ENCODE assay signal across 12 cellular contexts in the genomic region with DNA sequence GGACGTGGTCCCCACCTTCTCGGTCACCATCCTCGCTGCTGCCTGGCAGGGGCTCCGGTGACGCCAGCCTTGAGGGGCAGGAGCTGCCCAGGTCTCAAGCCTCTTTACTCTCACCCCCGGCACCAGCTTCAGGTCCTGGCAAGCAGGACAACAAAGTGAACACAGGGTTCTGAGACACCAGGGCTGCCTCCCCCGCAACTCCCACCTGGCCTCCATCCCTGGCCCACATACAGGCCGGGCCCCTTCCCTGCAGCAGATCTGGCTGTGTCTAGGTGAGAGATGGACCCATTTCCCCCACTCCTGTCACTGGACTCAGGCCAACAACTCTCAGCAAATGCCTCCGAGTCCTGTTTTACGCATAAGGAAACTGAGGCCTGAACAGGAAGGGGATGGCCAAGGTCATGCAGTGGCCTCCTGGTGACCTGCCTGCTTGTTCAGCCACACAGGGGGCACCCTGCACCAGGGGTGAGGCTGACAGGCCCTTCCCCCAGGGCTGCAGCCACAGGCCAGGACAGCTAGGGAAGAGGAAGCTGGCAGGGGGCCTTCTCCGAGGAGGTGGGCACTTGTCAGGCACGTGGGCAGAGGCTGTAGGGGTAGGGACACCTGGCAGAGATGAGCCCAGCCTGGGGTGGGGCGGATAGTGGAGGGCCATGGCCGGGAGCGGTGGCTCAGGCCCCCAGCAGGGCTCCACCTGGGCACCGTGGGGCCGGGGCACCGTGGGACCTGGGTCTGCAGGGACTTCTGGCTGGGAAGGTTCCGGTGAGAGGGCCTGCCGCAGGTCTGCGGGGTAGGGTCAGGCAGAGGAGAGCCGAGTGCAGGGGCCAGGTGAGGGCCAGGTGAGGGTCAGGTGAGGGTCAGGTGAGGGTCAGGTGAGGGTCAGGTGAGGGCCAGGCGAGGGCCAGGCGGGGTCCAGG. TPM values are rescaled to one million over a fixed set of nuclear protein-coding genes. Genes with fewer than 3 reads are reported as not detected.
DNase-seq lines count a peak whose midpoint lies in the region; ATAC-seq and TF ChIP-seq lines count a peak whose summit lies in the region.
"Had no signal": no experiment of that assay in that cellular context is flagged by ENCODE, and none has a peak within 500 bp of the region (broad histone marks: within the 10 kb centered on the region; RNA-seq: fewer than 3 reads in every experiment).

No MANE protein-coding gene starts in this region.

- H3K27ac ChIP-seq in spleen (peak overlapping the region in 7 of 8 donors; percentile 38 to 76 (median 69)), aorta (ENCODE audit: low read depth in 1 of 2, low read length in 2 of 2) (no peak overlapping the region), Peyer's patch (no peak overlapping the region)

- intact Hi-C loops in spleen (cut with DNase I; ENCODE audit: low total_unique reads) (no loop called here), aorta (cut with DNase I) (no loop called here)

- H3K4me3 ChIP-seq in WI38 (ENCODE audit: low read depth, low read length), result peak overlapping the region; percentile 46
- H3K4me3 ChIP-seq in fibroblast of pulmonary artery (replicated peaks; ENCODE audit: low read depth, low read length), result peak overlapping the region; percentile 53
- peak overlapping the region in 4 of 8 donors; percentile 21 to 60 (median 44) for H3K4me3 ChIP-seq in spleen
- H3K4me3 ChIP-seq in aorta (ENCODE audit: low read length in 2 of 2), result no peak overlapping the region
- H3K4me3 ChIP-seq in Peyer's patch, result peak overlapping the region in 2 of 4 donors; percentile 28 to 47

- no peak for ATAC-seq in aorta (ENCODE audit: low FRiP score)

- DNase-seq in DMS 273 (lab: John Stamatoyannopoulos, UW; ENCODE audit: unreplicated experiment), result peak; percentile 50
- no peak for DNase-seq in DMS 273 treated with DMSO at 0.1 percent for 48 hours (lab: John Stamatoyannopoulos, UW)
- DNase-seq in fibroblast of pulmonary artery (ENCODE audit: low read depth), result no peak
- DNase-seq in spleen, result no peak
- no peak for DNase-seq in aorta
- DNase-seq in NCI-H1436 (lab: John Stamatoyannopoulos, UW), result no peak
- DNase-seq in Peyer's patch, result no peak
- DNase-seq: 8988T had no signal

- 26 to 65% (median 58%) methylated on average over 14 to 24 of the region's 24 CpGs for WGBS in spleen, 5 donors
- 73 to 77% methylated on average over 24 of the region's 24 CpGs for WGBS in aorta, 2 donors

- H3K27me3 ChIP-seq in spleen (replicated peaks in 1 of 7) (peaks cover 0 to 4% (median 0%) of the 10 kb centered on the region in 7 donors), aorta (ENCODE audit: control insufficient read depth in 1 of 2, insufficient read depth in 2 of 2, low read length in 1 of 2) (no peaks in the 10 kb centered on the region), Peyer's patch (no peaks in the 10 kb centered on the region)

- peaks cover 0 to 88% (median 8%) of the 10 kb centered on the region in 6 donors for H3K36me3 ChIP-seq in spleen
- no peaks in the 10 kb centered on the region for H3K36me3 ChIP-seq in aorta (ENCODE audit: control insufficient read depth in 1 of 2, insufficient read depth in 2 of 2, low read length in 1 of 2)
- H3K36me3 ChIP-seq in Peyer's patch, result peaks cover 0 to 45% (median 0%) of the 10 kb centered on the region in 3 donors

- TF ChIP-seq CTCF in WI38 (IDR thresholded peaks at IDR 0.05; ENCODE audit: low read depth, low read length), result no peak
- TF ChIP-seq CTCF in fibroblast of pulmonary artery (IDR thresholded peaks at IDR 0.05; ENCODE audit: low read length, missing control alignments), result no peak
- TF ChIP-seq CTCF in spleen (IDR thresholded peaks at IDR 0.05 in 8 of 11, conservative IDR thresholded peaks at IDR 0.05 in 3 of 11), result no peak
- TF ChIP-seq CTCF in Peyer's patch (IDR thresholded peaks at IDR 0.05), result no peak

- H3K4me1 ChIP-seq in spleen (peaks cover 0 to 43% (median 25%) of the 10 kb centered on the region in 6 donors), aorta (ENCODE audit: control insufficient read depth in 1 of 2, insufficient read depth in 2 of 2, low read length in 2 of 2) (no peaks in the 10 kb centered on the region), Peyer's patch (peaks cover 0 to 18% (median 7%) of the 10 kb centered on the region in 4 donors)

- H3K9me3 ChIP-seq in spleen (no peaks in the 10 kb centered on the region), aorta (ENCODE audit: control insufficient read depth, low read length) (no peaks in the 10 kb centered on the region), Peyer's patch (peaks cover 0 to 4% (median 0%) of the 10 kb centered on the region in 4 donors)

- TF ChIP-seq POLR2A in spleen (IDR thresholded peaks at IDR 0.05), result no peak
- TF ChIP-seq POLR2A in Peyer's patch (IDR thresholded peaks at IDR 0.05), result no peak

RNA-seq across cellular contexts. Expression of a gene that starts 46.7 kb away (rescaled TPM):
- total RNA-seq in spleen (not detected), aorta (not detected), Peyer's patch (not detected)
- polyA plus RNA-seq in spleen (not detected), aorta (not detected)
- total RNA-seq: cardiac septum; lower leg skin; T-helper 2 cell treated with Interferon-gamma antibody and Interleukin-4, amounts not matched to agents 100 ng/mL and 5 ng/mL, for 36 hours had no signal

RNA-seq across cellular contexts. Expression of a gene that starts 47.5 kb away (rescaled TPM):
- total RNA-seq in spleen (10 to 100 TPM; 10.9 to 69.5 (median 23.2) TPM), aorta (10 to 100 TPM; 14.2 to 15.1 TPM), Peyer's patch (100 to 1,000 TPM in 3 of 4 donors, 10 to 100 TPM in 1; 23.9 to 190 (median 123) TPM)
- polyA plus RNA-seq in spleen (10 to 100 TPM in 1 of 3 donors, 1 to 10 TPM in 2; 2.5 to 17.4 (median 7.1) TPM), aorta (1 to 10 TPM; 2.9 to 4.0 TPM)

Comparison
In these comparisons a context has a peak if more than half of its experiments do, and no peak if none do; other contexts are left out.
1. H3K4me3 ChIP-seq: peak in WI38 (single experiment) and fibroblast of pulmonary artery (single experiment); none in aorta (0 of 2).
2. H3K27ac ChIP-seq: peak in spleen (7 of 8); none in aorta (0 of 2) and Peyer's patch (0 of 4).